9 cellular contexts compared by ENCODE assay signal in the genomic region with DNA sequence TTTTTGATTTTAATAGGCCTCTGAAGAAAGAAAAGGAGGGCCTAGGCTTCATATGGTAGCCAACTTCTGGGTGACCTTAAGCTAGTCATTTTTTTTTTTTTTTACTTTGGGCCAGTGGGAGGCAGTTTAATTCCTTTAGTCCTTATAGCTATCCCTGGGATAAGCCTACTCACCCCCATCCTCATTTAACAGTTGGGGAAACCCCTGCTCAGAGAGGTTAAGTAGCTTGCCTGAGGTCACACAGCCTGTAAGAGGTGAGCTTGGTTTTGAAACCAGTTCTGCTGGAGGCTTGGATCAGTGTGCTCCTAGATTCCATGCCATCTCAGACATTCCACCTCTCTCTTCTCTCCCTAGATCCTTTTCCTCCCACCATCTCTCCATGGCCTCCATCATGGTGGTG.
"Had no signal": no experiment of that assay in that cellular context is flagged by ENCODE, and none has a peak within 500 bp of the region (broad histone marks: within the 10 kb centered on the region; RNA-seq: fewer than 3 reads in every experiment).

No MANE protein-coding gene starts in this region.

- H3K4me2 ChIP-seq: GM23338 had no signal

- H3K4me1 ChIP-seq: HAP-1 had no signal

- H3K36me3 ChIP-seq: HAP-1 had no signal

- H3K27ac Mint-ChIP-seq: GM23338, IgD-negative memory B cell had no signal

- H2AFZ ChIP-seq: GM23338 had no signal

- H3K27ac ChIP-seq: HL-60 had no signal

- H3K4me3 Mint-ChIP-seq: GM23338, IgD-negative memory B cell had no signal

- H3K9me3 Mint-ChIP-seq: IgD-negative memory B cell had no signal

- H3K4me3 ChIP-seq: GM23338, HAP-1 had no signal

- DNase-seq: H7, KG1 had no signal

- FAIRE-seq: H1, HepG2 had no signal

- ATAC-seq: GM23338, HCT116, HepG2 had no signal

- H3K4me1 Mint-ChIP-seq: GM23338, IgD-negative memory B cell had no signal

- H3K9me3 ChIP-seq: HAP-1 had no signal
